9 cellular contexts compared by ENCODE assay signal in genomic region chr14:96098309-96098998, GRCh38. TPM values are rescaled to one million over a fixed set of nuclear protein-coding genes. Genes with fewer than 3 reads are reported as not detected.
A peak's percentile ranks its signal among the peaks of the same experiment; 100 is the strongest.
DNase-seq lines count a peak whose midpoint lies in the region; ATAC-seq and TF ChIP-seq lines count a peak whose summit lies in the region.
"Had no signal": no experiment of that assay in that cellular context is flagged by ENCODE, and none has a peak within 500 bp of the region (broad histone marks: within the 10 kb centered on the region; RNA-seq: fewer than 3 reads in every experiment).

No MANE protein-coding gene starts in this region.

- H3K79me2 ChIP-seq in OCI-LY1 (ENCODE audit: insufficient read depth, low read length), result no peaks in the 10 kb centered on the region

- peaks cover 26% of the 10 kb centered on the region for H3K4me1 Mint-ChIP-seq in mesothelial cell of epicardium

- peak; percentile 61 for TF ChIP-seq RAD21 in Ishikawa (IDR thresholded peaks at IDR 0.05; ENCODE audit: low read depth)

- H3K36me3 Mint-ChIP-seq in mesothelial cell of epicardium, result no peaks in the 10 kb centered on the region

- ATAC-seq in HG03097 (IDR thresholded peaks at IDR 0.05; ENCODE audit: low FRiP score, unreplicated experiment), result no peak

- no peak overlapping the region for H2AFZ ChIP-seq in OCI-LY1 (ENCODE audit: low read length)

- peaks cover 4% of the 10 kb centered on the region for H3K4me1 ChIP-seq in OCI-LY1 (ENCODE audit: insufficient read depth, low read length, severe bottlenecking)

- no peak for TF ChIP-seq EP300 in Ishikawa (IDR thresholded peaks at IDR 0.05; ENCODE audit: borderline replicate concordance)

- no peaks in the 10 kb centered on the region for H3K9me3 Mint-ChIP-seq in mesothelial cell of epicardium
- H3K9me3 Mint-ChIP-seq: T-helper 1 cell treated with Interleukin-12 subunit alpha and Interleukin-12 subunit beta and Interleukin-4 antibody, amounts not matched to agents 30 μg/mL and 1 μg/mL, for 36 hours had no signal

- H3F3A ChIP-seq in OCI-LY1 (ENCODE audit: insufficient read depth, low read length), result no peaks in the 10 kb centered on the region

- H3K9ac ChIP-seq in OCI-LY1 (ENCODE audit: low read length), result no peak overlapping the region

- no peaks in the 10 kb centered on the region for H3K27me3 Mint-ChIP-seq in mesothelial cell of epicardium (ENCODE audit: low read depth)

- peak overlapping the region; percentile 20 for H3K4me3 ChIP-seq in OCI-LY1 (ENCODE audit: low read depth, low read length, poor library complexity, severe bottlenecking)

- no peak overlapping the region; the same call in 1 of the 2 replicates for H3K4me2 ChIP-seq in OCI-LY1 (ENCODE audit: low read length)

- no peaks in the 10 kb centered on the region for H3K9me3 ChIP-seq in OCI-LY1 (ENCODE audit: low read length)

- no peak overlapping the region for H3K27ac Mint-ChIP-seq in mesothelial cell of epicardium
- H3K27ac Mint-ChIP-seq: T-helper 1 cell treated with Interleukin-12 subunit alpha and Interleukin-12 subunit beta and Interleukin-4 antibody, amounts not matched to agents 30 μg/mL and 1 μg/mL, for 36 hours had no signal

- TF ChIP-seq CTCF in OCI-LY1 (IDR thresholded peaks at IDR 0.05; ENCODE audit: low read length), result peak; percentile 73
- peak; percentile 27 for TF ChIP-seq CTCF in mesothelial cell of epicardium (IDR thresholded peaks at IDR 0.05; ENCODE audit: unreplicated experiment)

- H4K20me1 ChIP-seq in OCI-LY1 (ENCODE audit: insufficient read depth, low read length), result no peaks in the 10 kb centered on the region

- no peaks in the 10 kb centered on the region; the same call in 1 of the 2 replicates for H3K27me3 ChIP-seq in OCI-LY1 (ENCODE audit: insufficient read depth, low read length)

- no peak overlapping the region for H3K4me3 Mint-ChIP-seq in mesothelial cell of epicardium
- H3K4me3 Mint-ChIP-seq: T-helper 1 cell treated with Interleukin-12 subunit alpha and Interleukin-12 subunit beta and Interleukin-4 antibody, amounts not matched to agents 30 μg/mL and 1 μg/mL, for 36 hours had no signal

- no peaks in the 10 kb centered on the region for H3K9me2 ChIP-seq in OCI-LY1 (ENCODE audit: low read depth, low read length)

- DNase-seq in DMS79 treated with DMSO at 0.1 percent for 48 hours (lab: John Stamatoyannopoulos, UW), result peak; percentile 80
- DNase-seq in dermis blood vessel endothelial cell, result peak; percentile 44
- no peak for DNase-seq in mesothelial cell of epicardium (ENCODE audit: low spot score in 2 of 2, unreplicated experiment in 2 of 2)
- no peak for DNase-seq in activated CD4-positive, alpha-beta T cell treated with anti-CD3 and anti-CD28 coated beads, Interleukin-2, amount 50 U/mL, for 1 hour
- DNase-seq in GDM1 (lab: John Stamatoyannopoulos, UW), result no peak

- H3K27ac ChIP-seq in OCI-LY1 (ENCODE audit: low read depth, low read length, poor library complexity, severe bottlenecking), result no peak overlapping the region

- H3K36me3 ChIP-seq in OCI-LY1 (ENCODE audit: insufficient read depth, low read length), result no peaks in the 10 kb centered on the region

TF ChIP-seq in Ishikawa, 13 proteins besides CTCF, POLR2A, EP300 and RAD21:
- TF ChIP-seq TEAD4 (IDR thresholded peaks at IDR 0.05), result no peak
- no peak for TF ChIP-seq REST (IDR thresholded peaks at IDR 0.05; ENCODE audit: low read depth)
- TF ChIP-seq TAF1 (IDR thresholded peaks at IDR 0.05; ENCODE audit: low read depth), result no peak
- no peak for TF ChIP-seq NFIC (IDR thresholded peaks at IDR 0.05)
- TF ChIP-seq EGR1 (IDR thresholded peaks at IDR 0.05), result no peak
- TF ChIP-seq CREB1 (IDR thresholded peaks at IDR 0.05; ENCODE audit: low read depth), result no peak
- no peak for TF ChIP-seq ZBTB7A (IDR thresholded peaks at IDR 0.05; ENCODE audit: low read depth)
- TF ChIP-seq FOXM1 (IDR thresholded peaks at IDR 0.05; ENCODE audit: borderline replicate concordance, low read depth), result no peak
- no peak for TF ChIP-seq CEBPB (IDR thresholded peaks at IDR 0.05)

RNA-seq across cellular contexts. Expression of gene C14orf132, which starts 59.3 kb away (rescaled TPM):
- total RNA-seq in dermis blood vessel endothelial cell (2.8 and 3.7 TPM in 2 replicates), mesothelial cell of epicardium (35.4 to 40.6 TPM (median 35.9 TPM) in 3 replicates)

Comparison
In these comparisons a context has a peak if more than half of its experiments do, and no peak if none do; other contexts are left out.
1. DNase-seq: peak in DMS79 treated with DMSO at 0.1 percent for 48 hours (single experiment) and dermis blood vessel endothelial cell (single experiment); none in mesothelial cell of epicardium (0 of 2), activated CD4-positive, alpha-beta T cell treated with anti-CD3 and anti-CD28 coated beads, Interleukin-2, amount 50 U/mL, for 1 hour (single experiment) and GDM1 (single experiment).